13 cellular contexts compared by ENCODE assay signal in genomic region chr6:14881399-14881798, GRCh38.
DNase-seq lines count a peak whose midpoint lies in the region; ATAC-seq and TF ChIP-seq lines count a peak whose summit lies in the region.
"Had no signal": no experiment of that assay in that cellular context is flagged by ENCODE, and none has a peak within 500 bp of the region (broad histone marks: within the 10 kb centered on the region; RNA-seq: fewer than 3 reads in every experiment).

No MANE protein-coding gene starts in this region.

- H3K36me3 Mint-ChIP-seq in activated T-helper 2 cell treated with anti-CD3 and anti-CD28 coated beads, Interferon-gamma antibody, Interleukin-2, Interleukin-4, amounts not matched to agents 10 μg/mL and 5 μg/mL and 100 μg/mL, durations not matched to agents 14 hours and 24 hours and 36 hours (ENCODE audit: low read depth), result no peaks in the 10 kb centered on the region
- H3K36me3 Mint-ChIP-seq: CD4-positive, alpha-beta memory T cell had no signal

- no peaks in the 10 kb centered on the region for H3K9me3 Mint-ChIP-seq in activated T-helper 2 cell treated with anti-CD3 and anti-CD28 coated beads, Interferon-gamma antibody, Interleukin-2, Interleukin-4, amounts not matched to agents 10 μg/mL and 5 μg/mL and 100 μg/mL, durations not matched to agents 14 hours and 24 hours and 36 hours
- H3K9me3 Mint-ChIP-seq: CD4-positive, alpha-beta memory T cell had no signal

- no peak for TF ChIP-seq CTCF in astrocyte of the spinal cord (IDR thresholded peaks at IDR 0.05; ENCODE audit: low read depth, low read length)
- no peak for TF ChIP-seq CTCF in kidney epithelial cell (IDR thresholded peaks at IDR 0.05; ENCODE audit: insufficient read depth, low read length, poor library complexity, severe bottlenecking)

- H3K27me3 ChIP-seq in kidney epithelial cell (ENCODE audit: control insufficient read depth, insufficient read depth, low read length), result no peaks in the 10 kb centered on the region
- H3K27me3 ChIP-seq: SJCRH30 had no signal

- DNase-seq in AG08396 (ENCODE audit: low spot score), result peak; percentile 51
- peak; percentile 7 for DNase-seq in HK-2 (ENCODE audit: unreplicated experiment)
- peak; percentile 81 for DNase-seq in astrocyte of the spinal cord (ENCODE audit: low read depth, low spot score)
- peak; percentile 61 for DNase-seq in kidney epithelial cell (ENCODE audit: low read depth)
- no peak for DNase-seq in NCI-H1436 (lab: John Stamatoyannopoulos, UW)
- no peak for DNase-seq in activated T-helper 2 cell treated with anti-CD3 and anti-CD28 coated beads, Interferon-gamma antibody, Interleukin-2, Interleukin-4, amounts not matched to agents 10 μg/mL and 5 μg/mL and 100 μg/mL, durations not matched to agents 14 hours and 24 hours and 36 hours (ENCODE audit: low spot score)
- DNase-seq: activated CD4-positive, alpha-beta T cell treated with anti-CD3 and anti-CD28 coated beads for 48 hours; activated naive CD8-positive, alpha-beta T cell treated with anti-CD3 and anti-CD28 coated beads for 36 hours; CD4-positive, alpha-beta memory T cell; SJCRH30 had no signal

- no peak overlapping the region for H3K27ac Mint-ChIP-seq in activated T-helper 2 cell treated with anti-CD3 and anti-CD28 coated beads, Interferon-gamma antibody, Interleukin-2, Interleukin-4, amounts not matched to agents 10 μg/mL and 5 μg/mL and 100 μg/mL, durations not matched to agents 14 hours and 24 hours and 36 hours
- H3K27ac Mint-ChIP-seq: activated naive CD8-positive, alpha-beta T cell treated with anti-CD3 and anti-CD28 coated beads for 36 hours had no signal

- no peaks in the 10 kb centered on the region for H3K36me3 ChIP-seq in kidney epithelial cell (ENCODE audit: control insufficient read depth, insufficient read depth, low read length)
- H3K36me3 ChIP-seq: SJCRH30 had no signal

- H3K4me3 ChIP-seq in astrocyte of the spinal cord (ENCODE audit: low read depth, low read length) (no peak overlapping the region), kidney epithelial cell (ENCODE audit: low read depth, low read length) (no peak overlapping the region)
- H3K4me3 ChIP-seq: SJCRH30 had no signal

- intact Hi-C loops in activated T-helper 2 cell treated with anti-CD3 and anti-CD28 coated beads, Interferon-gamma antibody, Interleukin-2, Interleukin-4, amounts not matched to agents 10 μg/mL and 5 μg/mL and 100 μg/mL, durations not matched to agents 14 hours and 24 hours and 36 hours (cut with micrococcal nuclease), result no loop called here

- H3K4me3 Mint-ChIP-seq in activated T-helper 2 cell treated with anti-CD3 and anti-CD28 coated beads, Interferon-gamma antibody, Interleukin-2, Interleukin-4, amounts not matched to agents 10 μg/mL and 5 μg/mL and 100 μg/mL, durations not matched to agents 14 hours and 24 hours and 36 hours (ENCODE audit: low read depth), result no peak overlapping the region
- H3K4me3 Mint-ChIP-seq: activated naive CD8-positive, alpha-beta T cell treated with anti-CD3 and anti-CD28 coated beads for 36 hours; CD4-positive, alpha-beta memory T cell had no signal

- in situ Hi-C loops in astrocyte of the spinal cord (cut with HindIII; ENCODE audit: low sequenced_read_pairs), result no loop called here

- no peak for ATAC-seq in HG03039 (IDR thresholded peaks at IDR 0.05; ENCODE audit: unreplicated experiment)
- no peak for ATAC-seq in GM21381 (IDR thresholded peaks at IDR 0.05; ENCODE audit: unreplicated experiment)
- ATAC-seq: left lobe of liver had no signal

- peaks cover 32% of the 10 kb centered on the region for H3K4me1 Mint-ChIP-seq in activated T-helper 2 cell treated with anti-CD3 and anti-CD28 coated beads, Interferon-gamma antibody, Interleukin-2, Interleukin-4, amounts not matched to agents 10 μg/mL and 5 μg/mL and 100 μg/mL, durations not matched to agents 14 hours and 24 hours and 36 hours (ENCODE audit: low read depth)

- H3K27me3 Mint-ChIP-seq in activated T-helper 2 cell treated with anti-CD3 and anti-CD28 coated beads, Interferon-gamma antibody, Interleukin-2, Interleukin-4, amounts not matched to agents 10 μg/mL and 5 μg/mL and 100 μg/mL, durations not matched to agents 14 hours and 24 hours and 36 hours (ENCODE audit: low read depth), result no peaks in the 10 kb centered on the region
- H3K27me3 Mint-ChIP-seq: activated naive CD8-positive, alpha-beta T cell treated with anti-CD3 and anti-CD28 coated beads for 36 hours; CD4-positive, alpha-beta memory T cell had no signal

Comparison
In these comparisons a context has a peak if more than half of its experiments do, and no peak if none do; other contexts are left out.
1. DNase-seq: peak in AG08396 (single experiment), HK-2 (single experiment), astrocyte of the spinal cord (single experiment) and kidney epithelial cell (single experiment); none in NCI-H1436 (single experiment) and activated T-helper 2 cell treated with anti-CD3 and anti-CD28 coated beads, Interferon-gamma antibody, Interleukin-2, Interleukin-4, amounts not matched to agents 10 μg/mL and 5 μg/mL and 100 μg/mL, durations not matched to agents 14 hours and 24 hours and 36 hours (single experiment).